16 cellular contexts compared by ENCODE assay signal in the genomic region with DNA sequence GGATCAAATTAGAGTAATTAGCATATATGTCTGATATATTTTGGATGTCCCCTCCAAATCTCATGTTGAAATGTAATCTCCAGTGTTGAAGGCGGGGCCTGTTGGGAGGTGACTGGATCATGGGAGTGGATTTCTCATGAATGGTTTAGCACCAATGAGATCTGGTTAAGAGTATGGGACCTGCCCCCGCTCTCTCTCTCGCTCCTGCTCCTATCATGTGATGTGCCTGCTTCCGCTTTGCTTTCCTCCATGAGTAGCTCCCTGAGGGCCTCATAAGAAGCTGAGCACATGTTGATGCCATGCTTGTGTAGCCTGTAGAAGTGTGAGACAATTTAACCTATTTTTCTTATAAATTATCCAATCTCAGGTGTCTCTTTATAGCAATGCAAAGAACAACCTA.
DNase-seq lines count a peak whose midpoint lies in the region; ATAC-seq, FAIRE-seq and TF ChIP-seq lines count a peak whose summit lies in the region.
"Had no signal": no experiment of that assay in that cellular context is flagged by ENCODE, and none has a peak within 500 bp of the region (broad histone marks: within the 10 kb centered on the region; RNA-seq: fewer than 3 reads in every experiment).

No MANE protein-coding gene starts in this region.

- H2BK15ac ChIP-seq in H1 (ENCODE audit: low read length), result no peak overlapping the region

- H3K9me3 Mint-ChIP-seq in GM23338, result no peaks in the 10 kb centered on the region
- H3K9me3 Mint-ChIP-seq: CD4-positive, alpha-beta T cell; IgD-negative memory B cell had no signal

- TF ChIP-seq CTCF in GM23338 (conservative IDR thresholded peaks at IDR 0.05; ENCODE audit: low read depth in 2 of 2) (no peak), H1 (IDR thresholded peaks at IDR 0.05; ENCODE audit: control extremely low read depth in 1 of 3, insufficient read depth in 1 of 3, low read depth in 1 of 3, low read length in 3 of 3) (no peak), smooth muscle cell (IDR thresholded peaks at IDR 0.05; ENCODE audit: borderline replicate concordance, insufficient read depth, poor library complexity, severe bottlenecking) (no peak), upper lobe of right lung (IDR thresholded peaks at IDR 0.05) (no peak)

- H2BK20ac ChIP-seq in H1 (ENCODE audit: low read length), result no peak overlapping the region

- peaks cover 9% of the 10 kb centered on the region for H3K27me3 Mint-ChIP-seq in GM23338 (ENCODE audit: insufficient read depth, low read depth, poor library complexity)
- H3K27me3 Mint-ChIP-seq: B cell; CD4-positive, alpha-beta T cell; IgD-negative memory B cell had no signal

- H2BK5ac ChIP-seq in H1 (ENCODE audit: low read depth, low read length), result no peak overlapping the region

- no peak for TF ChIP-seq RAD21 in H1 (IDR thresholded peaks at IDR 0.05 in 1 of 2, conservative IDR thresholded peaks at IDR 0.05 in 1 of 2; ENCODE audit: low read depth in 2 of 2, low read length in 2 of 2)

- H3F3A ChIP-seq in GM23338 (replicated peaks; ENCODE audit: low read depth) (no peaks in the 10 kb centered on the region), smooth muscle cell (ENCODE audit: low read depth) (no peaks in the 10 kb centered on the region)

- H3K9me2 ChIP-seq in GM23338 (ENCODE audit: insufficient read depth), result no peaks in the 10 kb centered on the region
- H3K9me2 ChIP-seq in Karpas-422 (replicated peaks; ENCODE audit: insufficient read depth, low read length), result no peaks in the 10 kb centered on the region

- 91% methylated on average over 4 of the region's 4 CpGs; no CpG with 5 or more reads in 1 of the 2 experiments for WGBS in H1 (ENCODE audit: extremely low coverage in 1 of 2, insufficient coverage in 1 of 2, insufficient read length in 1 of 2, insufficient replicate concordance in 2 of 2, low coverage in 1 of 2, low lambda C conversion rate in 2 of 2, missing lambda C conversion rate in 1 of 2), 2 experiments
- WGBS in smooth muscle cell (ENCODE audit: low lambda C conversion rate), result 97% methylated on average over 4 of the region's 4 CpGs

- H3K4me1 Mint-ChIP-seq in GM23338, result peaks cover 24% of the 10 kb centered on the region

- H3K36me3 ChIP-seq in GM23338 (ENCODE audit: insufficient read depth) (peaks cover 13% of the 10 kb centered on the region), Karpas-422 (ENCODE audit: insufficient read depth, low read length) (peaks cover 25% of the 10 kb centered on the region), H1 (ENCODE audit: control insufficient read depth in 2 of 4, insufficient read depth in 4 of 4, low read length in 3 of 4) (peaks cover 5 to 39% (median 17%) of the 10 kb centered on the region in 4 experiments), smooth muscle cell (ENCODE audit: low read depth) (peaks cover 4% of the 10 kb centered on the region), upper lobe of right lung (peaks cover 15% of the 10 kb centered on the region)
- H3K36me3 ChIP-seq in effector memory CD4-positive, alpha-beta T cell (ENCODE audit: control insufficient read depth, insufficient read depth, low read length), result no peaks in the 10 kb centered on the region

- no peaks in the 10 kb centered on the region for H3K9me3 ChIP-seq in Karpas-422 (ENCODE audit: low read length)
- no peaks in the 10 kb centered on the region for H3K9me3 ChIP-seq in H1 (ENCODE audit: insufficient read depth in 2 of 2, low read depth in 1 of 2, low read length in 1 of 2)
- no peaks in the 10 kb centered on the region for H3K9me3 ChIP-seq in smooth muscle cell (replicated peaks; ENCODE audit: low read depth)
- no peaks in the 10 kb centered on the region for H3K9me3 ChIP-seq in effector memory CD4-positive, alpha-beta T cell (ENCODE audit: control insufficient read depth, low read length)
- no peaks in the 10 kb centered on the region for H3K9me3 ChIP-seq in upper lobe of right lung

- no peak overlapping the region for H3K4me2 ChIP-seq in GM23338
- peak overlapping the region; percentile 41 for H3K4me2 ChIP-seq in Karpas-422 (ENCODE audit: low read depth, low read length, poor library complexity, severe bottlenecking)
- no peak overlapping the region for H3K4me2 ChIP-seq in H1 (ENCODE audit: insufficient read depth in 1 of 2, low read depth in 2 of 2, low read length in 2 of 2)
- H3K4me2 ChIP-seq in smooth muscle cell, result no peak overlapping the region

- no peak overlapping the region for H3K27ac Mint-ChIP-seq in GM23338
- H3K27ac Mint-ChIP-seq: B cell; CD4-positive, alpha-beta T cell had no signal

- H4K5ac ChIP-seq in H1 (ENCODE audit: insufficient read length, low read depth, low read length), result no peak overlapping the region

- H3K79me1 ChIP-seq in H1 (ENCODE audit: low read depth, low read length), result peaks cover 10% of the 10 kb centered on the region

- H3K9ac ChIP-seq in Karpas-422 (ENCODE audit: low read length), result no peak overlapping the region
- H3K9ac ChIP-seq in H1 (replicated peaks in 1 of 4; ENCODE audit: extremely low read depth in 1 of 4, low read depth in 3 of 4, low read length in 3 of 4), result no peak overlapping the region
- no peak overlapping the region for H3K9ac ChIP-seq in smooth muscle cell (ENCODE audit: low read depth)

- FAIRE-seq in H1 (lab: Jason Lieb, UNC), result peak; percentile 45
- FAIRE-seq: A204.1 had no signal

- H2AFZ ChIP-seq in GM23338 (no peak overlapping the region), Karpas-422 (ENCODE audit: low read length) (no peak overlapping the region), H1 (ENCODE audit: low read length) (no peak overlapping the region), smooth muscle cell (ENCODE audit: low read depth) (no peak overlapping the region)

- H4K20me1 ChIP-seq in GM23338 (replicated peaks; ENCODE audit: insufficient read depth) (peaks cover 20% of the 10 kb centered on the region), Karpas-422 (ENCODE audit: insufficient read depth, low read depth, low read length) (no peaks in the 10 kb centered on the region), H1 (replicated peaks in 1 of 2; ENCODE audit: control insufficient read depth in 1 of 2, insufficient read depth in 2 of 2, low read length in 2 of 2) (peaks cover 6 to 8% of the 10 kb centered on the region in 2 experiments), smooth muscle cell (ENCODE audit: low read depth) (peaks cover 19% of the 10 kb centered on the region)

- peaks cover 40% of the 10 kb centered on the region for H3K36me3 Mint-ChIP-seq in GM23338 (ENCODE audit: low read depth)

- DNase-seq in GM23338 (ENCODE audit: low spot score) (peak; percentile 33), Karpas-422 (no peak), H1 (ENCODE audit: low read depth in 1 of 2, low spot score in 2 of 2) (no peak), smooth muscle cell (lab: John Stamatoyannopoulos, UW; ENCODE audit: unreplicated experiment) (no peak), upper lobe of right lung (no peak), NCI-H1105 treated with DMSO at 0.1 percent for 48 hours (lab: John Stamatoyannopoulos, UW) (no peak)
- DNase-seq in effector memory CD4-positive, alpha-beta T cell, result no peak
- DNase-seq: C1 segment of cervical spinal cord; Calu3; CD4-positive, alpha-beta T cell; DMS 273 treated with DMSO at 0.1 percent for 48 hours; GOT3; HCEC 1CT had no signal

- no peak overlapping the region for H3K23ac ChIP-seq in H1 (ENCODE audit: insufficient read length)

- intact Hi-C loops in upper lobe of right lung (cut with DNase I), result no loop called here

- ATAC-seq in GM23338 (peak; percentile 66), upper lobe of right lung (no peak)

- no peak overlapping the region for H2BK120ac ChIP-seq in H1 (replicated peaks; ENCODE audit: low read depth, low read length)

- no peak overlapping the region for H3K4me3 Mint-ChIP-seq in GM23338
- H3K4me3 Mint-ChIP-seq: B cell; CD4-positive, alpha-beta T cell; IgD-negative memory B cell had no signal

- H3K56ac ChIP-seq in H1 (replicated peaks; ENCODE audit: insufficient read length, low read depth, low read length), result no peak overlapping the region

- H3K4ac ChIP-seq in H1 (replicated peaks; ENCODE audit: insufficient read length, low read depth, low read length), result no peak overlapping the region

- H4K8ac ChIP-seq in H1 (ENCODE audit: extremely low read depth, insufficient read depth, low read length), result no peak overlapping the region

- H3K27me3 ChIP-seq in GM23338 (ENCODE audit: insufficient read depth) (no peaks in the 10 kb centered on the region), Karpas-422 (ENCODE audit: low read length) (no peaks in the 10 kb centered on the region), H1 (replicated peaks in 1 of 4; ENCODE audit: control insufficient read depth in 3 of 4, extremely low read depth in 1 of 4, insufficient read depth in 3 of 4, low read length in 3 of 4) (no peaks in the 10 kb centered on the region), smooth muscle cell (ENCODE audit: low read depth) (no peaks in the 10 kb centered on the region), upper lobe of right lung (no peaks in the 10 kb centered on the region)
- H3K27me3 ChIP-seq in effector memory CD4-positive, alpha-beta T cell (replicated peaks; ENCODE audit: control insufficient read depth, insufficient read depth, low read length, poor library complexity, severe bottlenecking), result no peaks in the 10 kb centered on the region

- no peak overlapping the region for H4K91ac ChIP-seq in H1 (replicated peaks; ENCODE audit: insufficient read length, low read length)

- H3K4me1 ChIP-seq in GM23338 (ENCODE audit: insufficient read depth) (peaks cover 16% of the 10 kb centered on the region), Karpas-422 (ENCODE audit: low read length) (peaks cover 54% of the 10 kb centered on the region), H1 (replicated peaks in 1 of 4; ENCODE audit: control insufficient read depth in 3 of 4, insufficient read depth in 4 of 4, low read length in 3 of 4) (peaks cover 0 to 2% (median under 1%) of the 10 kb centered on the region in 4 experiments; a peak in 1 of 7 replicates), smooth muscle cell (ENCODE audit: low read depth) (no peaks in the 10 kb centered on the region), upper lobe of right lung (no peaks in the 10 kb centered on the region)
- H3K4me1 ChIP-seq in effector memory CD4-positive, alpha-beta T cell (ENCODE audit: control insufficient read depth, insufficient read depth, low read length, poor library complexity, severe bottlenecking), result no peaks in the 10 kb centered on the region

- POLR2A ChIA-PET in H1 (lab: Charles Lee; ENCODE audit: partially characterized antibody), result interaction anchor here (0.6 to 1.3 kb wide), 4 partner anchors 12 to 71 kb away, joined by 3 to 5 read pairs (median 3); no protein-coding TSS in a partner anchor

- H2BK12ac ChIP-seq in H1 (ENCODE audit: low read depth, low read length), result no peak overlapping the region

- no peak overlapping the region for H2AK5ac ChIP-seq in H1 (ENCODE audit: low read depth, low read length)

- TF ChIP-seq EP300 in H1 (IDR thresholded peaks at IDR 0.05; ENCODE audit: borderline replicate concordance in 1 of 2, low read depth in 2 of 2, low read length in 2 of 2), result no peak

- no peak overlapping the region for H3K18ac ChIP-seq in H1 (ENCODE audit: extremely low read depth, low read length)

- H3K27ac ChIP-seq in GM23338 (ENCODE audit: low read depth) (0 out of 2 replicates have a peak overlapping the region, but pooled peaks have one; percentile 26), Karpas-422 (ENCODE audit: low read length) (0 out of 2 replicates have a peak overlapping the region, but pooled peaks have one; percentile 74), H1 (ENCODE audit: low read depth, low read length) (no peak overlapping the region), smooth muscle cell (ENCODE audit: low read depth) (peak overlapping the region; percentile 64), upper lobe of right lung (no peak overlapping the region)
- no peak overlapping the region for H3K27ac ChIP-seq in effector memory CD4-positive, alpha-beta T cell (ENCODE audit: insufficient read depth, low read length, poor library complexity, severe bottlenecking)

- no peak overlapping the region for H3K14ac ChIP-seq in H1 (ENCODE audit: insufficient read length)

- H3K4me3 ChIP-seq in GM23338 (no peak overlapping the region), Karpas-422 (ENCODE audit: low read length) (no peak overlapping the region), H1 (ENCODE audit: extremely low read depth in 1 of 4, insufficient read depth in 2 of 4, low read depth in 3 of 4, low read length in 4 of 4) (no peak overlapping the region), smooth muscle cell (no peak overlapping the region), upper lobe of right lung (no peak overlapping the region)
- no peak overlapping the region for H3K4me3 ChIP-seq in effector memory CD4-positive, alpha-beta T cell (ENCODE audit: insufficient read depth, low read depth, low read length, poor library complexity, severe bottlenecking)

- no peak for TF ChIP-seq POLR2A in H1 (IDR thresholded peaks at IDR 0.05; ENCODE audit: control extremely low read depth in 1 of 2, low read depth in 2 of 2, low read length in 2 of 2)

- H3K79me2 ChIP-seq in GM23338 (replicated peaks; ENCODE audit: insufficient read depth), result peaks cover 97% of the 10 kb centered on the region
- peaks cover 93% of the 10 kb centered on the region for H3K79me2 ChIP-seq in Karpas-422 (ENCODE audit: low read length)
- peaks cover 4 to 93% of the 10 kb centered on the region in 2 experiments; a peak in 3 of 4 replicates for H3K79me2 ChIP-seq in H1 (ENCODE audit: control insufficient read depth in 1 of 2, insufficient read depth in 2 of 2, low read length in 2 of 2)
- H3K79me2 ChIP-seq in smooth muscle cell (ENCODE audit: low read depth), result peaks cover 19% of the 10 kb centered on the region

- H3K23me2 ChIP-seq in H1 (ENCODE audit: low read depth, low read length), result no peaks in the 10 kb centered on the region

- CTCF ChIA-PET in H1 (lab: Charles Lee; ENCODE audit: partially characterized antibody), result interaction anchor here (0.7 to 2.1 kb wide), 3 partner anchors 15 to 1215 kb away, joined by 3 to 6 read pairs (median 3); no protein-coding TSS in a partner anchor

Comparison
In these comparisons a context has a peak if more than half of its experiments do, and no peak if none do; other contexts are left out.
1. H3K27ac ChIP-seq: peak in GM23338 (single experiment), Karpas-422 (single experiment) and smooth muscle cell (single experiment); none in H1 (single experiment), effector memory CD4-positive, alpha-beta T cell (single experiment) and upper lobe of right lung (single experiment).